11 cellular contexts compared by ENCODE assay signal in genomic region chr2:104447831-104448434, GRCh38.
A peak's percentile ranks its signal among the peaks of the same experiment; 100 is the strongest.
DNase-seq lines count a peak whose midpoint lies in the region; ATAC-seq, FAIRE-seq and TF ChIP-seq lines count a peak whose summit lies in the region.
"Had no signal": no experiment of that assay in that cellular context is flagged by ENCODE, and none has a peak within 500 bp of the region (broad histone marks: within the 10 kb centered on the region; RNA-seq: fewer than 3 reads in every experiment).

No MANE protein-coding gene starts in this region.

- BruUV-seq in OCI-LY7 (replicated peaks; lab: Mats Ljungman, UMichigan) (no TSS peak), HepG2 (replicated peaks; lab: Mats Ljungman, UMichigan) (no TSS peak)

- H3K9ac ChIP-seq in HepG2 (ENCODE audit: insufficient read depth, low read depth, low read length) = no peak overlapping the region

- FAIRE-seq in HepG2 (lab: Jason Lieb, UNC) = no peak

- in situ Hi-C loops in HepG2 (cut with HindIII; ENCODE audit: extremely low pct_ligation_motif_present, low pct_unique_long_range_greater_than_20kb) = no loop called here

- 43% methylated on average over 2 of the region's 2 CpGs for WGBS in HepG2 (ENCODE audit: low lambda C conversion rate)

- H3K36me3 ChIP-seq in OCI-LY7 (ENCODE audit: insufficient read depth, low read length) (no peaks in the 10 kb centered on the region), HepG2 (replicated peaks in 1 of 2; ENCODE audit: control insufficient read depth in 1 of 2, insufficient read depth in 2 of 2, low read length in 2 of 2) (no peaks in the 10 kb centered on the region)
- H3K36me3 ChIP-seq: ovary had no signal

- no peaks in the 10 kb centered on the region for H4K20me1 ChIP-seq in OCI-LY7 (ENCODE audit: insufficient read depth, low read length)
- no peaks in the 10 kb centered on the region for H4K20me1 ChIP-seq in HepG2 (ENCODE audit: insufficient read depth, low read length)

- intact Hi-C loops in CD4-positive, alpha-beta T cell (cut with DNase I, micrococcal nuclease) = loop anchor here in 1 of 2 experiments (5.0 kb wide), 1 partner anchor 1606 kb away; no protein-coding TSS in a partner anchor
- intact Hi-C loops in OCI-LY7 (cut with micrococcal nuclease; ENCODE audit: unreplicated experiment) (no loop called here), HepG2 (cut with micrococcal nuclease; ENCODE audit: unreplicated experiment) (no loop called here)

- H3K79me2 ChIP-seq in OCI-LY7 (ENCODE audit: insufficient read depth, low read depth, low read length) (no peaks in the 10 kb centered on the region), HepG2 (ENCODE audit: insufficient read depth, low read length) (no peaks in the 10 kb centered on the region)

- H3K4me3 ChIP-seq in OCI-LY7 (ENCODE audit: low read depth, low read length, poor library complexity, severe bottlenecking) = peak overlapping the region; percentile 30
- H3K4me3 ChIP-seq in HepG2 (replicated peaks in 1 of 3; ENCODE audit: insufficient read depth in 1 of 3, low read depth in 2 of 3, low read length in 3 of 3) = peak overlapping the region in 1 of 3 experiments; percentile 11; a peak in 1 of 6 replicates
- H3K4me3 ChIP-seq: ovary had no signal

- H3K27ac Mint-ChIP-seq in CD4-positive, alpha-beta T cell = no peak overlapping the region

- ATAC-seq in CD4-positive, alpha-beta T cell (ENCODE audit: poor library complexity) = no peak
- ATAC-seq in GM18867 (IDR thresholded peaks at IDR 0.05; ENCODE audit: unreplicated experiment) (peak; percentile 50), HepG2 (no peak), GM19023 (IDR thresholded peaks at IDR 0.05; ENCODE audit: unreplicated experiment) (no peak), HG03521 (IDR thresholded peaks at IDR 0.05; ENCODE audit: unreplicated experiment) (no peak)

- POLR2A ChIA-PET in CD4-positive, alpha-beta T cell (lab: Charles Lee) = interaction anchor here (1.1 kb wide), 1 partner anchor 14 kb away, joined by 3 read pairs; no protein-coding TSS in a partner anchor
- POLR2A ChIA-PET in OCI-LY7 (lab: Charles Lee) = no interaction called here
- POLR2A ChIA-PET in HepG2 (lab: Yijun Ruan, JAX) = no interaction called here

- no peak overlapping the region for H3K27ac ChIP-seq in CD4-positive, alpha-beta T cell (ENCODE audit: low read depth, low read length)
- H3K27ac ChIP-seq in OCI-LY7 (ENCODE audit: low read depth, low read length, poor library complexity, severe bottlenecking) (no peak overlapping the region), HepG2 (ENCODE audit: extremely low read length, insufficient read depth, low read length) (no peak overlapping the region)
- H3K27ac ChIP-seq: ovary had no signal

- no peaks in the 10 kb centered on the region for H3K27me3 ChIP-seq in CD4-positive, alpha-beta T cell (ENCODE audit: control insufficient read depth, insufficient read depth, low read length)
- no peaks in the 10 kb centered on the region for H3K27me3 ChIP-seq in HepG2 (ENCODE audit: control insufficient read depth in 1 of 2, insufficient read depth in 2 of 2, low read length in 2 of 2)
- H3K27me3 ChIP-seq: ovary had no signal

- H3K4me2 ChIP-seq in OCI-LY7 (ENCODE audit: low read length) (peak overlapping the region; percentile 45), HepG2 (ENCODE audit: low read depth, low read length) (no peak overlapping the region)

- no peak for TF ChIP-seq POLR2A in HepG2 (IDR thresholded peaks at IDR 0.05; ENCODE audit: insufficient read depth in 1 of 2, low read depth in 2 of 2, low read length in 2 of 2)

- TF ChIP-seq EP300 in HepG2 (IDR thresholded peaks at IDR 0.05; ENCODE audit: low read depth in 2 of 2, low read length in 2 of 2) = no peak
- no peak for TF ChIP-seq EP300 in HepG2 (CRISPR knock-in tag; IDR thresholded peaks at IDR 0.05; ENCODE audit: borderline replicate concordance)

- H3K4me3 Mint-ChIP-seq in CD4-positive, alpha-beta T cell = peak overlapping the region; percentile 70

- CTCF ChIA-PET in CD4-positive, alpha-beta T cell (lab: Charles Lee) = no interaction called here
- CTCF ChIA-PET in OCI-LY7 (lab: Charles Lee; ENCODE audit: unreplicated experiment) = no interaction called here
- CTCF ChIA-PET in HepG2 (lab: Yijun Ruan, JAX; ENCODE audit: low intra/inter-chr PET ratio, low total read pairs) = no interaction called here

- H3K4me1 ChIP-seq in OCI-LY7 (ENCODE audit: insufficient read depth, low read length, poor library complexity, severe bottlenecking) (no peaks in the 10 kb centered on the region), HepG2 (ENCODE audit: insufficient read depth, low read length) (no peaks in the 10 kb centered on the region)

- no peaks in the 10 kb centered on the region for H3K27me3 Mint-ChIP-seq in CD4-positive, alpha-beta T cell

- TF ChIP-seq CTCF in CD4-positive, alpha-beta T cell (IDR thresholded peaks at IDR 0.05) = no peak
- TF ChIP-seq CTCF in OCI-LY7 (conservative IDR thresholded peaks at IDR 0.05; ENCODE audit: low read length) = peak; percentile 61
- 0 out of 2 replicates have a peak, but pooled peaks have one; percentile 23 for TF ChIP-seq CTCF in HepG2 (CRISPR knock-in tag; IDR thresholded peaks at IDR 0.05)

- H2AFZ ChIP-seq in OCI-LY7 (ENCODE audit: low read length) (0 out of 2 replicates have a peak overlapping the region, but pooled peaks have one; percentile 33), HepG2 (ENCODE audit: low read length) (no peak overlapping the region)

- no peaks in the 10 kb centered on the region for H3K36me3 Mint-ChIP-seq in CD4-positive, alpha-beta T cell (ENCODE audit: low read depth)

- H3K9me3 Mint-ChIP-seq in CD4-positive, alpha-beta T cell = no peaks in the 10 kb centered on the region

- peaks cover 20% of the 10 kb centered on the region for H3K4me1 Mint-ChIP-seq in CD4-positive, alpha-beta T cell (ENCODE audit: low read depth)

- peaks cover 4% of the 10 kb centered on the region; the same call in 1 of the 2 replicates for H3K9me2 ChIP-seq in OCI-LY7 (ENCODE audit: insufficient read depth, low read length)

- TF ChIP-seq RAD21 in HepG2 (CRISPR knock-in tag; IDR thresholded peaks at IDR 0.05) = no peak

- no peaks in the 10 kb centered on the region for H3K9me3 ChIP-seq in CD4-positive, alpha-beta T cell (ENCODE audit: control insufficient read depth, low read length)
- no peaks in the 10 kb centered on the region for H3K9me3 ChIP-seq in OCI-LY7 (ENCODE audit: low read length)
- H3K9me3 ChIP-seq in HepG2 (ENCODE audit: low read length) = no peaks in the 10 kb centered on the region
- H3K9me3 ChIP-seq: ovary had no signal

- no peak for DNase-seq in CD4-positive, alpha-beta T cell
- peak; percentile 9 for DNase-seq in OCI-LY7 (ENCODE audit: low spot score)
- no peak for DNase-seq in HepG2 (ENCODE audit: low spot score)
- no peak for DNase-seq in LoVo (ENCODE audit: low spot score)
- DNase-seq in activated T-cell treated with anti-CD3 and anti-CD28 coated beads for 4 hours = no peak
- DNase-seq: dermis blood vessel endothelial cell, NCI-H187 treated with DMSO at 0.1 percent for 48 hours, ovary had no signal

TF ChIP-seq in HepG2, 621 proteins besides CTCF, POLR2A, EP300 and RAD21:
- TF ChIP-seq NR2F2 (IDR thresholded peaks at IDR 0.05; ENCODE audit: borderline replicate concordance, low read depth) (no peak), NCOA1 (CRISPR knock-in tag; IDR thresholded peaks at IDR 0.05) (no peak), SUZ12 (IDR thresholded peaks at IDR 0.05; ENCODE audit: low read depth, low read length) (no peak), SP140L (CRISPR knock-in tag; IDR thresholded peaks at IDR 0.05; ENCODE audit: borderline replicate concordance) (no peak), STAG1 (CRISPR knock-in tag; IDR thresholded peaks at IDR 0.05) (peak; percentile 26; the same call in 1 of the 2 replicates)
